9 cellular contexts compared by ENCODE assay signal in the genomic region with DNA sequence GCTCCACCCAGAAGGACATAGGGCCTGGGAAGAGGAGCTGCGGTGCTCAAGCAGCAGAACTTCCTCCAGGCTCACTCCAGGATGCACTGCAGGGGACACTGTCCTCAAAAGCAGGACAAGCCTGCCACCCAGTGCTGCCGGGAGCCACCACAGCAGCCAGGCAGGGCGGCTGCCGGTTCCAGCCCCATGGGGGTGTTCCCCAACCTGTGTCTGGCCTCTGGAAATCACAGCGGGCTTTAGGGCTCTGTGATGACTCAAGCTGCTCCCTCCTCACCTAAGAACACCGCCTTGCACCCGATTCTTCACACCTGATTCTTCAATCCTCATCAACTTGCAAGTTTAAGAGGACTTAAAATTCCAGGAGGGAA.
A peak's percentile ranks its signal among the peaks of the same experiment; 100 is the strongest.
DNase-seq lines count a peak whose midpoint lies in the region; ATAC-seq and TF ChIP-seq lines count a peak whose summit lies in the region.
"Had no signal": no experiment of that assay in that cellular context is flagged by ENCODE, and none has a peak within 500 bp of the region (broad histone marks: within the 10 kb centered on the region; RNA-seq: fewer than 3 reads in every experiment).

No MANE protein-coding gene starts in this region.

- no peaks in the 10 kb centered on the region for H3K4me1 ChIP-seq in right lobe of liver
- no peaks in the 10 kb centered on the region for H3K4me1 ChIP-seq in gastrocnemius medialis

- DNase-seq in NCI-H524 (lab: John Stamatoyannopoulos, UW) (peak; percentile 29 to 71), NCI-H524 treated with DMSO at 0.1 percent for 48 hours (lab: John Stamatoyannopoulos, UW) (no peak), right lobe of liver (no peak), GM10266 (ENCODE audit: extremely low spot score) (no peak), foreskin fibroblast (no peak), gastrocnemius medialis (no peak)

- H3K27me3 ChIP-seq in right lobe of liver (peaks cover 0 to 4% of the 10 kb centered on the region in 2 donors), gastrocnemius medialis (peaks cover 3 to 19% (median 9%) of the 10 kb centered on the region in 3 donors)

- WGBS in right lobe of liver (ENCODE audit: insufficient coverage, low coverage, low lambda C conversion rate, missing lambda C conversion rate): 10% methylated on average over 2 of the region's 7 CpGs

- no peaks in the 10 kb centered on the region for H3K9me3 ChIP-seq in right lobe of liver
- no peaks in the 10 kb centered on the region for H3K9me3 ChIP-seq in gastrocnemius medialis

- ATAC-seq in right lobe of liver (peak; percentile 36 to 46 (median 43)), gastrocnemius medialis (no peak)

- intact Hi-C loops in right lobe of liver (cut with DNase I): loop anchor here in 1 of 2 donors (5.0 kb wide), 1 partner anchor 402 kb away; no protein-coding TSS in a partner anchor
- intact Hi-C loops in gastrocnemius medialis (cut with DNase I; ENCODE audit: low total_unique reads): no loop called here

- no peak overlapping the region for H3K4me3 ChIP-seq in right lobe of liver
- no peak overlapping the region for H3K4me3 ChIP-seq in foreskin fibroblast (ENCODE audit: low read depth in 1 of 2, low read length in 2 of 2)
- H3K4me3 ChIP-seq in gastrocnemius medialis: no peak overlapping the region

- TF ChIP-seq POLR2A in right lobe of liver (IDR thresholded peaks at IDR 0.05) (no peak), gastrocnemius medialis (IDR thresholded peaks at IDR 0.05) (no peak)

- no peak for TF ChIP-seq EP300 in Ishikawa (IDR thresholded peaks at IDR 0.05; ENCODE audit: borderline replicate concordance)

- H3K27ac ChIP-seq in VCaP (no peak overlapping the region), right lobe of liver (no peak overlapping the region), gastrocnemius medialis (no peak overlapping the region)
- H3K27ac ChIP-seq: epithelial cell of prostate had no signal

- peak; percentile 43 for TF ChIP-seq RAD21 in Ishikawa (IDR thresholded peaks at IDR 0.05; ENCODE audit: low read depth)

- H3K36me3 ChIP-seq in right lobe of liver (no peaks in the 10 kb centered on the region), gastrocnemius medialis (no peaks in the 10 kb centered on the region)

- in situ Hi-C loops in gastrocnemius medialis (cut with MboI; ENCODE audit: low sequenced_read_pairs in 4 of 4): loop anchor here in 3 of 4 donors (25.0 kb wide), 1 partner anchor 382 kb away; no protein-coding TSS in a partner anchor

- TF ChIP-seq CTCF in VCaP (conservative IDR thresholded peaks at IDR 0.05) (peak; percentile 57), right lobe of liver (IDR thresholded peaks at IDR 0.05) (no peak), GM10266 (IDR thresholded peaks at IDR 0.05; ENCODE audit: control insufficient read depth, insufficient read depth, low read depth, missing control alignments) (no peak), foreskin fibroblast (IDR thresholded peaks at IDR 0.05; ENCODE audit: low read depth, low read length) (no peak), gastrocnemius medialis (IDR thresholded peaks at IDR 0.05 in 4 of 5, conservative IDR thresholded peaks at IDR 0.05 in 1 of 5) (no peak)

TF ChIP-seq in Ishikawa, 13 proteins besides CTCF, POLR2A, EP300 and RAD21:
- TF ChIP-seq TAF1 (IDR thresholded peaks at IDR 0.05; ENCODE audit: low read depth) (no peak), ZBTB7A (IDR thresholded peaks at IDR 0.05; ENCODE audit: low read depth) (no peak), CEBPB (IDR thresholded peaks at IDR 0.05) (no peak), TCF12 (IDR thresholded peaks at IDR 0.05; ENCODE audit: low read depth) (no peak), FOXM1 (IDR thresholded peaks at IDR 0.05; ENCODE audit: borderline replicate concordance, low read depth) (no peak), NFIC (IDR thresholded peaks at IDR 0.05) (no peak), YY1 (IDR thresholded peaks at IDR 0.05; ENCODE audit: low read depth) (no peak), CREB1 (IDR thresholded peaks at IDR 0.05; ENCODE audit: low read depth) (no peak)
- TF ChIP-seq, protein P1, sequence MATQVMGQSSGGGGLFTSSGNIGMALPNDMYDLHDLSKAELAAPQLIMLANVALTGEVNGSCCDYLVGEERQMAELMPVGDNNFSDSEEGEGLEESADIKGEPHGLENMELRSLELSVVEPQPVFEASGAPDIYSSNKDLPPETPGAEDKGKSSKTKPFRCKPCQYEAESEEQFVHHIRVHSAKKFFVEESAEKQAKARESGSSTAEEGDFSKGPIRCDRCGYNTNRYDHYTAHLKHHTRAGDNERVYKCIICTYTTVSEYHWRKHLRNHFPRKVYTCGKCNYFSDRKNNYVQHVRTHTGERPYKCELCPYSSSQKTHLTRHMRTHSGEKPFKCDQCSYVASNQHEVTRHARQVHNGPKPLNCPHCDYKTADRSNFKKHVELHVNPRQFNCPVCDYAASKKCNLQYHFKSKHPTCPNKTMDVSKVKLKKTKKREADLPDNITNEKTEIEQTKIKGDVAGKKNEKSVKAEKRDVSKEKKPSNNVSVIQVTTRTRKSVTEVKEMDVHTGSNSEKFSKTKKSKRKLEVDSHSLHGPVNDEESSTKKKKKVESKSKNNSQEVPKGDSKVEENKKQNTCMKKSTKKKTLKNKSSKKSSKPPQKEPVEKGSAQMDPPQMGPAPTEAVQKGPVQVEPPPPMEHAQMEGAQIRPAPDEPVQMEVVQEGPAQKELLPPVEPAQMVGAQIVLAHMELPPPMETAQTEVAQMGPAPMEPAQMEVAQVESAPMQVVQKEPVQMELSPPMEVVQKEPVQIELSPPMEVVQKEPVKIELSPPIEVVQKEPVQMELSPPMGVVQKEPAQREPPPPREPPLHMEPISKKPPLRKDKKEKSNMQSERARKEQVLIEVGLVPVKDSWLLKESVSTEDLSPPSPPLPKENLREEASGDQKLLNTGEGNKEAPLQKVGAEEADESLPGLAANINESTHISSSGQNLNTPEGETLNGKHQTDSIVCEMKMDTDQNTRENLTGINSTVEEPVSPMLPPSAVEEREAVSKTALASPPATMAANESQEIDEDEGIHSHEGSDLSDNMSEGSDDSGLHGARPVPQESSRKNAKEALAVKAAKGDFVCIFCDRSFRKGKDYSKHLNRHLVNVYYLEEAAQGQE (IDR thresholded peaks at IDR 0.05; ENCODE audit: low read depth): no peak
- TF ChIP-seq, protein P2, sequence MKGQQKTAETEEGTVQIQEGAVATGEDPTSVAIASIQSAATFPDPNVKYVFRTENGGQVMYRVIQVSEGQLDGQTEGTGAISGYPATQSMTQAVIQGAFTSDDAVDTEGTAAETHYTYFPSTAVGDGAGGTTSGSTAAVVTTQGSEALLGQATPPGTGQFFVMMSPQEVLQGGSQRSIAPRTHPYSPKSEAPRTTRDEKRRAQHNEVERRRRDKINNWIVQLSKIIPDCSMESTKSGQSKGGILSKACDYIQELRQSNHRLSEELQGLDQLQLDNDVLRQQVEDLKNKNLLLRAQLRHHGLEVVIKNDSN (IDR thresholded peaks at IDR 0.05): no peak
TF ChIP-seq in Ishikawa: peak in this region for 0.

Comparison
In these comparisons a context has a peak if more than half of its experiments do, and no peak if none do; other contexts are left out.
1. DNase-seq: peak in NCI-H524 (2 of 2); none in NCI-H524 treated with DMSO at 0.1 percent for 48 hours (single experiment), right lobe of liver (0 of 3), GM10266 (single experiment), foreskin fibroblast (0 of 2) and gastrocnemius medialis (0 of 2).
2. ATAC-seq: peak in right lobe of liver (4 of 4); none in gastrocnemius medialis (0 of 2).